Comparison of ENCODE assay signal across 1 cellular context in the genomic region with DNA sequence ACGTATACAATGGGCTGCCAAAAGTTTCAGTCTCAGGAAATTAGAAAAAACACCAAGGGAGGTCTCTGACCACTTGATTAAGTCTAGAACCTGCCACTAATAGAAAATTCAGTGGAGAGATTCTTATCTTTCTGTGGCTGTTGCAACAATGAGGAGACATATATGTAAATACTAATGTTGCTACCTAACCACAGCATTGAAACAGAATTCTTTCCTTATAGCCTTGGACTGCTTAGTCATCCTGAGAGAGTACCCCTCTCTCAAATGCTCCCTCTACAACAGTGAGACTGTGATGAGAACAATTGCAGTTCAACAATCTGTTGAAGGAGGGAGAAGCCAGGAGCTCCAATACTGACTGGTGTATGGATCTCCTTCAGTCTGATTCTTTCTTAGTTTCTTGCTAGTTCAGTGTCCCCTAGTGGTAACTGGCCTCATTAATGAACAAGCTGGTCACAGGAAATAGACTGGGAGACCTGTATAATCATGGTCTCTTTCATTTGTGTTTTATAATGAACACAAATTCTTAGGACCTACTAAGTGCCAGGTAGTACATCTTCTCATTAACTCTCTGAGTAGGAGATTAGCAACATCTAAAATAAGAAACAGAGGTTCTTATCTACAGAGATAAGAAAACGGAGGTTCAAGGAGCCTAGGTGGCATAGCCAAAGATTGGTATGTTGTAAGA.
TF ChIP-seq lines count a peak whose summit lies in the region.

No MANE protein-coding gene starts in this region.

TF ChIP-seq in HepG2, 621 proteins besides CTCF, POLR2A, EP300 and RAD21 (continued from another document and continues in another):
- TF ChIP-seq ZNF713 (CRISPR knock-in tag; IDR thresholded peaks at IDR 0.05) (no peak), ZFP41 (CRISPR knock-in tag; IDR thresholded peaks at IDR 0.05; ENCODE audit: borderline replicate concordance) (no peak), REXO4 (CRISPR knock-in tag; IDR thresholded peaks at IDR 0.05; ENCODE audit: borderline replicate concordance) (no peak), TAF15 (IDR thresholded peaks at IDR 0.05; ENCODE audit: low read depth, low read length, poor library complexity, severe bottlenecking) (no peak), ZNF234 (CRISPR knock-in tag; conservative IDR thresholded peaks at IDR 0.05) (no peak), ZNF138 (CRISPR knock-in tag; IDR thresholded peaks at IDR 0.05; ENCODE audit: low read depth) (no peak), HNF4A (CRISPR knock-in tag; IDR thresholded peaks at IDR 0.05) (no peak), ASH2L (IDR thresholded peaks at IDR 0.05; ENCODE audit: insufficient read length, low read depth, low read length) (no peak), ZSCAN21 (CRISPR knock-in tag; IDR thresholded peaks at IDR 0.05; ENCODE audit: borderline replicate concordance) (no peak), MIXL1 (CRISPR knock-in tag; IDR thresholded peaks at IDR 0.05) (peak; percentile 97), ZNF678 (CRISPR knock-in tag; IDR thresholded peaks at IDR 0.05) (no peak), TBX3 (IDR thresholded peaks at IDR 0.05; ENCODE audit: borderline replicate concordance) (no peak), ZNF251 (CRISPR knock-in tag; IDR thresholded peaks at IDR 0.05) (no peak), ZNF232 (CRISPR knock-in tag; IDR thresholded peaks at IDR 0.05; ENCODE audit: borderline replicate concordance) (no peak), TCF7 (IDR thresholded peaks at IDR 0.05; ENCODE audit: low read depth) (no peak), MXD4 (CRISPR knock-in tag; IDR thresholded peaks at IDR 0.05) (no peak), NFE2L2 (IDR thresholded peaks at IDR 0.05; ENCODE audit: low read length) (peak; percentile 66), HOXA9 (CRISPR knock-in tag; IDR thresholded peaks at IDR 0.05; ENCODE audit: borderline replicate concordance) (no peak), ZNF207 (IDR thresholded peaks at IDR 0.05; ENCODE audit: borderline replicate concordance) (no peak), KLF15 (CRISPR knock-in tag; IDR thresholded peaks at IDR 0.05; ENCODE audit: borderline replicate concordance) (no peak), SKI (IDR thresholded peaks at IDR 0.05; ENCODE audit: partially characterized antibody) (no peak), ZNF547 (CRISPR knock-in tag; IDR thresholded peaks at IDR 0.05) (no peak), ZSCAN22 (CRISPR knock-in tag; IDR thresholded peaks at IDR 0.05) (no peak), ELF3 (CRISPR knock-in tag; IDR thresholded peaks at IDR 0.05) (peak; percentile 29; the same call in 1 of the 2 replicates), ZNF30 (CRISPR knock-in tag; IDR thresholded peaks at IDR 0.05) (no peak), MAFK (conservative IDR thresholded peaks at IDR 0.05 in 1 of 2, IDR thresholded peaks at IDR 0.05 in 1 of 2; ENCODE audit: low read length in 2 of 2) (no peak), ZNF431 (CRISPR knock-in tag; IDR thresholded peaks at IDR 0.05; ENCODE audit: borderline replicate concordance, low read depth) (no peak), IRF2 (CRISPR knock-in tag; IDR thresholded peaks at IDR 0.05) (peak; percentile 66; the same call in 1 of the 2 replicates), MIER2 (CRISPR knock-in tag; IDR thresholded peaks at IDR 0.05) (0 out of 2 replicates have a peak, but pooled peaks have one; percentile 7), ZNF136 (CRISPR knock-in tag; IDR thresholded peaks at IDR 0.05; ENCODE audit: low read depth) (no peak; the same call in 1 of the 2 replicates), GTF3A (CRISPR knock-in tag; conservative IDR thresholded peaks at IDR 0.05) (no peak), PAF1 (CRISPR knock-in tag; IDR thresholded peaks at IDR 0.05) (no peak), ZNF224 (CRISPR knock-in tag; IDR thresholded peaks at IDR 0.05) (no peak), NCOR1 (IDR thresholded peaks at IDR 0.05; ENCODE audit: borderline replicate concordance, low read length) (no peak), TOE1 (CRISPR knock-in tag; IDR thresholded peaks at IDR 0.05) (no peak), RBFOX2 (IDR thresholded peaks at IDR 0.05; ENCODE audit: low read depth, low read length) (no peak), ZNF782 (CRISPR knock-in tag; IDR thresholded peaks at IDR 0.05; ENCODE audit: borderline replicate concordance) (no peak)
- TF ChIP-seq, protein P1, sequence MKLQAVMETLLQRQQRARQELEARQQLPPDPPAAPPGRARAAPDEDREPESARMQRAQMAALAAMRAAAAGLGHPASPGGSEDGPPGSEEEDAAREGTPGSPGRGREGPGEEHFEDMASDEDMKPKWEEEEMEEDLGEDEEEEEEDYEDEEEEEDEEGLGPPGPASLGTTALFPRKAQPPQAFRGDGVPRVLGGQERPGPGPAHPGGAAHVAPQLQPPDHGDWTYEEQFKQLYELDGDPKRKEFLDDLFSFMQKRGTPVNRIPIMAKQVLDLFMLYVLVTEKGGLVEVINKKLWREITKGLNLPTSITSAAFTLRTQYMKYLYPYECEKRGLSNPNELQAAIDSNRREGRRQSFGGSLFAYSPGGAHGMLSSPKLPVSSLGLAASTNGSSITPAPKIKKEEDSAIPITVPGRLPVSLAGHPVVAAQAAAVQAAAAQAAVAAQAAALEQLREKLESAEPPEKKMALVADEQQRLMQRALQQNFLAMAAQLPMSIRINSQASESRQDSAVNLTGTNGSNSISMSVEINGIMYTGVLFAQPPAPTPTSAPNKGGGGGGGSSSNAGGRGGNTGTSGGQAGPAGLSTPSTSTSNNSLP (IDR thresholded peaks at IDR 0.05; ENCODE audit: low read depth, low read length) = no peak
- TF ChIP-seq, protein P2, sequence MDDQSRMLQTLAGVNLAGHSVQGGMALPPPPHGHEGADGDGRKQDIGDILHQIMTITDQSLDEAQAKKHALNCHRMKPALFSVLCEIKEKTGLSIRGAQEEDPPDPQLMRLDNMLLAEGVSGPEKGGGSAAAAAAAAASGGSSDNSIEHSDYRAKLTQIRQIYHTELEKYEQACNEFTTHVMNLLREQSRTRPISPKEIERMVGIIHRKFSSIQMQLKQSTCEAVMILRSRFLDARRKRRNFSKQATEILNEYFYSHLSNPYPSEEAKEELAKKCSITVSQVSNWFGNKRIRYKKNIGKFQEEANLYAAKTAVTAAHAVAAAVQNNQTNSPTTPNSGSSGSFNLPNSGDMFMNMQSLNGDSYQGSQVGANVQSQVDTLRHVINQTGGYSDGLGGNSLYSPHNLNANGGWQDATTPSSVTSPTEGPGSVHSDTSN (CRISPR knock-in tag; IDR thresholded peaks at IDR 0.05; ENCODE audit: borderline replicate concordance) = no peak
- TF ChIP-seq, protein P3, sequence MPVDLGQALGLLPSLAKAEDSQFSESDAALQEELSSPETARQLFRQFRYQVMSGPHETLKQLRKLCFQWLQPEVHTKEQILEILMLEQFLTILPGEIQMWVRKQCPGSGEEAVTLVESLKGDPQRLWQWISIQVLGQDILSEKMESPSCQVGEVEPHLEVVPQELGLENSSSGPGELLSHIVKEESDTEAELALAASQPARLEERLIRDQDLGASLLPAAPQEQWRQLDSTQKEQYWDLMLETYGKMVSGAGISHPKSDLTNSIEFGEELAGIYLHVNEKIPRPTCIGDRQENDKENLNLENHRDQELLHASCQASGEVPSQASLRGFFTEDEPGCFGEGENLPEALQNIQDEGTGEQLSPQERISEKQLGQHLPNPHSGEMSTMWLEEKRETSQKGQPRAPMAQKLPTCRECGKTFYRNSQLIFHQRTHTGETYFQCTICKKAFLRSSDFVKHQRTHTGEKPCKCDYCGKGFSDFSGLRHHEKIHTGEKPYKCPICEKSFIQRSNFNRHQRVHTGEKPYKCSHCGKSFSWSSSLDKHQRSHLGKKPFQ (CRISPR knock-in tag; IDR thresholded peaks at IDR 0.05; ENCODE audit: insufficient replicate concordance) = no peak
- TF ChIP-seq, protein P4, sequence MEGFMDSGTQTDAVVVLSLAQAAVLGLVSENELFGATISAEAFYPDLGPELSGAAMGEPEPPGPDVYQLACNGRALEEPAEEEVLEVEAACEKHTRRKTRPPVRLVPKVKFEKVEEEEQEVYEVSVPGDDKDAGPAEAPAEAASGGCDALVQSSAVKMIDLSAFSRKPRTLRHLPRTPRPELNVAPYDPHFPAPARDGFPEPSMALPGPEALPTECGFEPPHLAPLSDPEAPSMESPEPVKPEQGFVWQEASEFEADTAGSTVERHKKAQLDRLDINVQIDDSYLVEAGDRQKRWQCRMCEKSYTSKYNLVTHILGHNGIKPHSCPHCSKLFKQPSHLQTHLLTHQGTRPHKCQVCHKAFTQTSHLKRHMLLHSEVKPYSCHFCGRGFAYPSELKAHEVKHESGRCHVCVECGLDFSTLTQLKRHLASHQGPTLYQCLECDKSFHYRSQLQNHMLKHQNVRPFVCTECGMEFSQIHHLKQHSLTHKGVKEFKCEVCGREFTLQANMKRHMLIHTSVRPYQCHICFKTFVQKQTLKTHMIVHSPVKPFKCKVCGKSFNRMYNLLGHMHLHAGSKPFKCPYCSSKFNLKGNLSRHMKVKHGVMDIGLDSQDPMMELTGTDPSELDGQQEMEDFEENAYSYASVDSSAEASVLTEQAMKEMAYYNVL (CRISPR knock-in tag; IDR thresholded peaks at IDR 0.05; ENCODE audit: borderline replicate concordance) = no peak
- TF ChIP-seq, protein P5, sequence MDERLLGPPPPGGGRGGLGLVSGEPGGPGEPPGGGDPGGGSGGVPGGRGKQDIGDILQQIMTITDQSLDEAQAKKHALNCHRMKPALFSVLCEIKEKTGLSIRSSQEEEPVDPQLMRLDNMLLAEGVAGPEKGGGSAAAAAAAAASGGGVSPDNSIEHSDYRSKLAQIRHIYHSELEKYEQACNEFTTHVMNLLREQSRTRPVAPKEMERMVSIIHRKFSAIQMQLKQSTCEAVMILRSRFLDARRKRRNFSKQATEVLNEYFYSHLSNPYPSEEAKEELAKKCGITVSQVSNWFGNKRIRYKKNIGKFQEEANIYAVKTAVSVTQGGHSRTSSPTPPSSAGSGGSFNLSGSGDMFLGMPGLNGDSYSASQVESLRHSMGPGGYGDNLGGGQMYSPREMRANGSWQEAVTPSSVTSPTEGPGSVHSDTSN (CRISPR knock-in tag; IDR thresholded peaks at IDR 0.05) = no peak
- TF ChIP-seq, protein P6, sequence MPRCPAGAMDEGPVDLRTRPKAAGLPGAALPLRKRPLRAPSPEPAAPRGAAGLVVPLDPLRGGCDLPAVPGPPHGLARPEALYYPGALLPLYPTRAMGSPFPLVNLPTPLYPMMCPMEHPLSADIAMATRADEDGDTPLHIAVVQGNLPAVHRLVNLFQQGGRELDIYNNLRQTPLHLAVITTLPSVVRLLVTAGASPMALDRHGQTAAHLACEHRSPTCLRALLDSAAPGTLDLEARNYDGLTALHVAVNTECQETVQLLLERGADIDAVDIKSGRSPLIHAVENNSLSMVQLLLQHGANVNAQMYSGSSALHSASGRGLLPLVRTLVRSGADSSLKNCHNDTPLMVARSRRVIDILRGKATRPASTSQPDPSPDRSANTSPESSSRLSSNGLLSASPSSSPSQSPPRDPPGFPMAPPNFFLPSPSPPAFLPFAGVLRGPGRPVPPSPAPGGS (CRISPR knock-in tag; IDR thresholded peaks at IDR 0.05) = no peak
- TF ChIP-seq, protein P7, sequence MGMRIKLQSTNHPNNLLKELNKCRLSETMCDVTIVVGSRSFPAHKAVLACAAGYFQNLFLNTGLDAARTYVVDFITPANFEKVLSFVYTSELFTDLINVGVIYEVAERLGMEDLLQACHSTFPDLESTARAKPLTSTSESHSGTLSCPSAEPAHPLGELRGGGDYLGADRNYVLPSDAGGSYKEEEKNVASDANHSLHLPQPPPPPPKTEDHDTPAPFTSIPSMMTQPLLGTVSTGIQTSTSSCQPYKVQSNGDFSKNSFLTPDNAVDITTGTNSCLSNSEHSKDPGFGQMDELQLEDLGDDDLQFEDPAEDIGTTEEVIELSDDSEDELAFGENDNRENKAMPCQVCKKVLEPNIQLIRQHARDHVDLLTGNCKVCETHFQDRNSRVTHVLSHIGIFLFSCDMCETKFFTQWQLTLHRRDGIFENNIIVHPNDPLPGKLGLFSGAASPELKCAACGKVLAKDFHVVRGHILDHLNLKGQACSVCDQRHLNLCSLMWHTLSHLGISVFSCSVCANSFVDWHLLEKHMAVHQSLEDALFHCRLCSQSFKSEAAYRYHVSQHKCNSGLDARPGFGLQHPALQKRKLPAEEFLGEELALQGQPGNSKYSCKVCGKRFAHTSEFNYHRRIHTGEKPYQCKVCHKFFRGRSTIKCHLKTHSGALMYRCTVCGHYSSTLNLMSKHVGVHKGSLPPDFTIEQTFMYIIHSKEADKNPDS (CRISPR knock-in tag; IDR thresholded peaks at IDR 0.05) = no peak
- TF ChIP-seq, protein P8, sequence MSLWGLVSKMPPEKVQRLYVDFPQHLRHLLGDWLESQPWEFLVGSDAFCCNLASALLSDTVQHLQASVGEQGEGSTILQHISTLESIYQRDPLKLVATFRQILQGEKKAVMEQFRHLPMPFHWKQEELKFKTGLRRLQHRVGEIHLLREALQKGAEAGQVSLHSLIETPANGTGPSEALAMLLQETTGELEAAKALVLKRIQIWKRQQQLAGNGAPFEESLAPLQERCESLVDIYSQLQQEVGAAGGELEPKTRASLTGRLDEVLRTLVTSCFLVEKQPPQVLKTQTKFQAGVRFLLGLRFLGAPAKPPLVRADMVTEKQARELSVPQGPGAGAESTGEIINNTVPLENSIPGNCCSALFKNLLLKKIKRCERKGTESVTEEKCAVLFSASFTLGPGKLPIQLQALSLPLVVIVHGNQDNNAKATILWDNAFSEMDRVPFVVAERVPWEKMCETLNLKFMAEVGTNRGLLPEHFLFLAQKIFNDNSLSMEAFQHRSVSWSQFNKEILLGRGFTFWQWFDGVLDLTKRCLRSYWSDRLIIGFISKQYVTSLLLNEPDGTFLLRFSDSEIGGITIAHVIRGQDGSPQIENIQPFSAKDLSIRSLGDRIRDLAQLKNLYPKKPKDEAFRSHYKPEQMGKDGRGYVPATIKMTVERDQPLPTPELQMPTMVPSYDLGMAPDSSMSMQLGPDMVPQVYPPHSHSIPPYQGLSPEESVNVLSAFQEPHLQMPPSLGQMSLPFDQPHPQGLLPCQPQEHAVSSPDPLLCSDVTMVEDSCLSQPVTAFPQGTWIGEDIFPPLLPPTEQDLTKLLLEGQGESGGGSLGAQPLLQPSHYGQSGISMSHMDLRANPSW (CRISPR knock-in tag; IDR thresholded peaks at IDR 0.05; ENCODE audit: borderline replicate concordance) = no peak; the same call in 1 of the 2 replicates
- TF ChIP-seq, protein P9, sequence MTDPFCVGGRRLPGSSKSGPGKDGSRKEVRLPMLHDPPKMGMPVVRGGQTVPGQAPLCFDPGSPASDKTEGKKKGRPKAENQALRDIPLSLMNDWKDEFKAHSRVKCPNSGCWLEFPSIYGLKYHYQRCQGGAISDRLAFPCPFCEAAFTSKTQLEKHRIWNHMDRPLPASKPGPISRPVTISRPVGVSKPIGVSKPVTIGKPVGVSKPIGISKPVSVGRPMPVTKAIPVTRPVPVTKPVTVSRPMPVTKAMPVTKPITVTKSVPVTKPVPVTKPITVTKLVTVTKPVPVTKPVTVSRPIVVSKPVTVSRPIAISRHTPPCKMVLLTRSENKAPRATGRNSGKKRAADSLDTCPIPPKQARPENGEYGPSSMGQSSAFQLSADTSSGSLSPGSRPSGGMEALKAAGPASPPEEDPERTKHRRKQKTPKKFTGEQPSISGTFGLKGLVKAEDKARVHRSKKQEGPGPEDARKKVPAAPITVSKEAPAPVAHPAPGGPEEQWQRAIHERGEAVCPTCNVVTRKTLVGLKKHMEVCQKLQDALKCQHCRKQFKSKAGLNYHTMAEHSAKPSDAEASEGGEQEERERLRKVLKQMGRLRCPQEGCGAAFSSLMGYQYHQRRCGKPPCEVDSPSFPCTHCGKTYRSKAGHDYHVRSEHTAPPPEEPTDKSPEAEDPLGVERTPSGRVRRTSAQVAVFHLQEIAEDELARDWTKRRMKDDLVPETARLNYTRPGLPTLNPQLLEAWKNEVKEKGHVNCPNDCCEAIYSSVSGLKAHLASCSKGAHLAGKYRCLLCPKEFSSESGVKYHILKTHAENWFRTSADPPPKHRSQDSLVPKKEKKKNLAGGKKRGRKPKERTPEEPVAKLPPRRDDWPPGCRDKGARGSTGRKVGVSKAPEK (CRISPR knock-in tag; IDR thresholded peaks at IDR 0.05; ENCODE audit: borderline replicate concordance) = no peak
- TF ChIP-seq, protein P10, sequence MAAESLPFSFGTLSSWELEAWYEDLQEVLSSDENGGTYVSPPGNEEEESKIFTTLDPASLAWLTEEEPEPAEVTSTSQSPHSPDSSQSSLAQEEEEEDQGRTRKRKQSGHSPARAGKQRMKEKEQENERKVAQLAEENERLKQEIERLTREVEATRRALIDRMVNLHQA (CRISPR knock-in tag; IDR thresholded peaks at IDR 0.05) = no peak
